ENCODE assay signal across 33 cellular contexts in genomic region chr1:40273547-40274166, GRCh38. TPM values are rescaled to one million over a fixed set of nuclear protein-coding genes. Genes with fewer than 3 reads are reported as not detected.
"Had no signal": no experiment of that assay in that cellular context is flagged by ENCODE, and none has a peak within 500 bp of the region (broad histone marks: within the 10 kb centered on the region; RNA-seq: fewer than 3 reads in every experiment).

No MANE protein-coding gene starts in this region.

- H3K36me3 ChIP-seq: prostate gland had no signal

- ATAC-seq: effector memory CD8-positive, alpha-beta T cell; esophagus mucosa; left colon; naive thymus-derived CD8-positive, alpha-beta T cell; stimulated activated naive CD8-positive, alpha-beta T cell treated with anti-CD3 and anti-CD28 coated beads, Interleukin-15, Interleukin-2, amounts not matched to agents 100 U/mL and 50 U/mL, for 24 hours had no signal

- H3K27ac Mint-ChIP-seq: activated naive CD4-positive, alpha-beta T cell treated with anti-CD3 and anti-CD28 coated beads, Interleukin-2, amount 50 U/mL, for 24 hours; activated T-helper 1 cell treated with anti-CD3 and anti-CD28 coated beads, Interleukin-12 subunit alpha, Interleukin-12 subunit beta, Interleukin-2, Interleukin-4 antibody, amounts not matched to agents 30 ng/mL and 10 ng/mL and 1 ng/mL, durations not matched to agents 14 hours and 24 hours and 36 hours; immature natural killer cell; mesothelial cell of epicardium; T-helper 1 cell treated with Interleukin-12 subunit alpha and Interleukin-12 subunit beta and Interleukin-4 antibody, amounts not matched to agents 30 μg/mL and 1 μg/mL, for 36 hours had no signal

- H3K4me1 Mint-ChIP-seq: immature natural killer cell, mesothelial cell of epicardium had no signal

- FAIRE-seq: endothelial cell of umbilical vein, frontal cortex had no signal

- H2AFZ ChIP-seq: hepatocyte had no signal

- H3K9me3 ChIP-seq: ascending aorta, colonic mucosa, prostate gland, right atrium auricular region, upper lobe of left lung had no signal

- H3K4me3 Mint-ChIP-seq: activated naive CD4-positive, alpha-beta T cell treated with anti-CD3 and anti-CD28 coated beads, Interleukin-2, amount 50 U/mL, for 24 hours; activated T-helper 1 cell treated with anti-CD3 and anti-CD28 coated beads, Interleukin-12 subunit alpha, Interleukin-12 subunit beta, Interleukin-2, Interleukin-4 antibody, amounts not matched to agents 30 ng/mL and 10 ng/mL and 1 ng/mL, durations not matched to agents 14 hours and 24 hours and 36 hours; central memory CD8-positive, alpha-beta T cell; effector memory CD8-positive, alpha-beta T cell; immature natural killer cell; mesothelial cell of epicardium; naive thymus-derived CD8-positive, alpha-beta T cell; T-helper 1 cell treated with Interleukin-12 subunit alpha and Interleukin-12 subunit beta and Interleukin-4 antibody, amounts not matched to agents 30 μg/mL and 1 μg/mL, for 36 hours had no signal

- H3K27ac ChIP-seq: ascending aorta, colonic mucosa, dorsolateral prefrontal cortex, hepatocyte, prostate gland, right atrium auricular region, upper lobe of left lung had no signal

- H3K27me3 Mint-ChIP-seq: activated naive CD4-positive, alpha-beta T cell treated with anti-CD3 and anti-CD28 coated beads, Interleukin-2, amount 50 U/mL, for 24 hours; central memory CD8-positive, alpha-beta T cell; effector memory CD8-positive, alpha-beta T cell; naive thymus-derived CD8-positive, alpha-beta T cell had no signal

- H3K27me3 ChIP-seq: ascending aorta, colonic mucosa, dorsolateral prefrontal cortex, hepatocyte, right atrium auricular region, upper lobe of left lung had no signal

- H3K4me1 ChIP-seq: colonic mucosa, prostate gland, upper lobe of left lung had no signal

- H3K4me2 ChIP-seq: hepatocyte had no signal

- H3K4me3 ChIP-seq: ascending aorta, colonic mucosa, dorsolateral prefrontal cortex, hepatocyte, prostate gland, right atrium auricular region, upper lobe of left lung had no signal

- DNase-seq: activated CD4-positive, alpha-beta T cell treated with anti-CD3 and anti-CD28 coated beads for 4 hours; activated CD4-positive, alpha-beta T cell treated with anti-CD3 and anti-CD28 coated beads, Interleukin-2, amount 50 U/mL, for 48 hours; activated CD4-positive, CD25-positive, alpha-beta regulatory T cell; activated CD8-positive, alpha-beta memory T cell treated with anti-CD3 and anti-CD28 coated beads, Interleukin-2, amount 50 U/mL, for 48 hours; activated gamma-delta T cell treated with Interleukin-2 at 50 U/mL for 16 hours; colonic mucosa; dorsolateral prefrontal cortex; effector memory CD8-positive, alpha-beta T cell; glutamatergic neuron; immature natural killer cell; left colon; naive thymus-derived CD8-positive, alpha-beta T cell; stimulated activated CD4-positive, alpha-beta T cell treated with anti-CD3 and anti-CD28 coated beads, Interleukin-12 subunit alpha, Interleukin-12 subunit beta, amount 100 ng/mL, for 4 hours; stimulated activated CD4-positive, alpha-beta T cell treated with anti-CD3 and anti-CD28 coated beads, Interleukin-4, amount 100 ng/mL, for 4 hours; stimulated activated naive CD8-positive, alpha-beta T cell treated with anti-CD3 and anti-CD28 coated beads, Interleukin-15, Interleukin-2, amounts not matched to agents 100 U/mL and 50 U/mL, for 24 hours; upper lobe of left lung had no signal

RNA-seq across cellular contexts. Expression of gene TMCO2, which starts 25.9 kb away (rescaled TPM):
- total RNA-seq: activated CD8-positive, alpha-beta memory T cell treated with anti-CD3 and anti-CD28 coated beads for 36 hours; activated T-helper 1 cell treated with anti-CD3 and anti-CD28 coated beads, Interleukin-12 subunit alpha, Interleukin-12 subunit beta, Interleukin-2, Interleukin-4 antibody, amounts not matched to agents 30 ng/mL and 10 ng/mL and 1 ng/mL, durations not matched to agents 14 hours and 24 hours and 36 hours; ascending aorta; colonic mucosa; endothelial cell of umbilical vein; esophagus mucosa; frontal cortex; hepatocyte; left colon; lung microvascular endothelial cell; mesothelial cell of epicardium; naive thymus-derived CD8-positive, alpha-beta T cell; osteocyte; right atrium auricular region; subcutaneous adipose tissue; upper lobe of left lung had no signal
- polyA plus RNA-seq: adipose tissue; endothelial cell of umbilical vein; immature natural killer cell; naive thymus-derived CD8-positive, alpha-beta T cell had no signal
